ENCODE assay signal across 2 cellular contexts in the genomic region with DNA sequence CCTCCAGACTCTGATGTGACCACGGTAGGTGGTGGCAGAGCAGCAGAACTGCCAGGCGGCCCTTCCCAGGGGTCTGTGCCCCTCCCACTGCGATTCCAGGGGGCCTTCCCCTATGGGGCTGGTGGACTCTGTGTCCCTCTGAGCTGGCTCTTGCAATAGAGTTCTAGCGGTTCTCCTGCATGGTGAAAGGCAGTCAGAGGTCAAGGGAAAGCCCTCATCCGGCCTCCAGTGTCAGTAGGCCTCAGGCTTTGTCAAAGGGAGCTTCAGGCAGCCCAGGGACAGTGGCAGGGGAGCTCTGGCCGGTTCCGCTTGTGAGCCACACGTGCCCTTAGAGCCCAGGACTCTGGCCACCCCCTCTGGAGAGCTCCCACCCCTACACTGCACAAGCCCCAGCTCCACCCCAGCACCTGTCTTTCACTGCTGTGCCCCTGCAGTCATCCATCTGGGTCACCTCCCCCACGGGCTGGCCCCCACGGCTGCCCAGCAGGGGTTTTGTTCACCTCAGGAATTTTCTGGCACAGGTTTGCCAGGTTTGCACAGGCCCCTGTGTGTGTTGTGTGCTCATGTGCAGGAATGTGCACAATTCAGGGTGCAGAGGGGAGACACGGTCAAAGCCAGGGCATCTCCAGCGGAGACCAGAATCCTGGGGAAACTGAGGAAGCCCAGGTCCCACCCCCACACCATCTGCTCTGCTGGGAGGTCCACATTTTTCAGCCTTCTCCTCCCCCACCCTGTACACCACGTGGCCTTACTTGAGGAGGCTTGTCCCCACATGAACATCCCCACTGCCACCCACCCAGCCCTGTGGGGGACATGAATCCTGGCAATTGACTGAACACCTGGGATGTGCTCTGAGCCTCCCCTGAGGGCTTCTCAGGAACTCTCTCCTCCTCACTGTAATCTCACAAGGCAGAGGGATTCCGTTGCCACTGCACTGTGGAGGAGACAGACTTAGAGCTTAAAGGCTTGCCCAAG.
TF ChIP-seq lines count a peak whose summit lies in the region.

No MANE protein-coding gene starts in this region.

TF ChIP-seq in HEK293, 187 proteins besides CTCF, POLR2A, EP300 and RAD21 (continued from another document):
- TF ChIP-seq ZNF830 (tag by site-specific recombination; IDR thresholded peaks at IDR 0.05; ENCODE audit: low read depth) (no peak), GLI4 (tag by site-specific recombination; IDR thresholded peaks at IDR 0.05) (no peak), EGR2 (tag by site-specific recombination; IDR thresholded peaks at IDR 0.05; ENCODE audit: low read depth) (peak; percentile 71), ZFHX2 (tag by site-specific recombination; conservative IDR thresholded peaks at IDR 0.05) (peak; percentile 57; the same call in 1 of the 2 replicates), ZSCAN16 (tag by site-specific recombination; IDR thresholded peaks at IDR 0.05) (peak; percentile 67; the same call in 1 of the 2 replicates), ZNF654 (tag by site-specific recombination; IDR thresholded peaks at IDR 0.05; ENCODE audit: low read depth) (no peak), SALL2 (tag by site-specific recombination; IDR thresholded peaks at IDR 0.05; ENCODE audit: borderline replicate concordance) (no peak), ZIC2 (tag by site-specific recombination; IDR thresholded peaks at IDR 0.05) (peak; percentile 71), GLIS1 (tag by site-specific recombination; IDR thresholded peaks at IDR 0.05) (peak; percentile 90), HOXA7 (CRISPR knock-in tag; IDR thresholded peaks at IDR 0.05; ENCODE audit: borderline replicate concordance) (no peak), BCL11B (tag by site-specific recombination; IDR thresholded peaks at IDR 0.05; ENCODE audit: low read depth) (no peak), ZNF311 (tag by site-specific recombination; IDR thresholded peaks at IDR 0.05; ENCODE audit: borderline replicate concordance) (no peak)
- TF ChIP-seq, protein P1, sequence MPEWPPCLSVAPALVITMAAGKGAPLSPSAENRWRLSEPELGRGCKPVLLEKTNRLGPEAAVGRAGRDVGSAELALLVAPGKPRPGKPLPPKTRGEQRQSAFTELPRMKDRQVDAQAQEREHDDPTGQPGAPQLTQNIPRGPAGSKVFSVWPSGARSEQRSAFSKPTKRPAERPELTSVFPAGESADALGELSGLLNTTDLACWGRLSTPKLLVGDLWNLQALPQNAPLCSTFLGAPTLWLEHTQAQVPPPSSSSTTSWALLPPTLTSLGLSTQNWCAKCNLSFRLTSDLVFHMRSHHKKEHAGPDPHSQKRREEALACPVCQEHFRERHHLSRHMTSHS (tag by site-specific recombination; IDR thresholded peaks at IDR 0.05), result no peak
- TF ChIP-seq, protein P2, sequence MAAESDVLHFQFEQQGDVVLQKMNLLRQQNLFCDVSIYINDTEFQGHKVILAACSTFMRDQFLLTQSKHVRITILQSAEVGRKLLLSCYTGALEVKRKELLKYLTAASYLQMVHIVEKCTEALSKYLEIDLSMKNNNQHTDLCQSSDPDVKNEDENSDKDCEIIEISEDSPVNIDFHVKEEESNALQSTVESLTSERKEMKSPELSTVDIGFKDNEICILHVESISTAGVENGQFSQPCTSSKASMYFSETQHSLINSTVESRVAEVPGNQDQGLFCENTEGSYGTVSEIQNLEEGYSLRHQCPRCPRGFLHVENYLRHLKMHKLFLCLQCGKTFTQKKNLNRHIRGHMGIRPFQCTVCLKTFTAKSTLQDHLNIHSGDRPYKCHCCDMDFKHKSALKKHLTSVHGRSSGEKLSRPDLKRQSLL (tag by site-specific recombination; IDR thresholded peaks at IDR 0.05), result no peak

TF ChIP-seq in K562, 482 proteins besides CTCF, POLR2A, EP300 and RAD21 (continued from another document):
- TF ChIP-seq, protein P3, sequence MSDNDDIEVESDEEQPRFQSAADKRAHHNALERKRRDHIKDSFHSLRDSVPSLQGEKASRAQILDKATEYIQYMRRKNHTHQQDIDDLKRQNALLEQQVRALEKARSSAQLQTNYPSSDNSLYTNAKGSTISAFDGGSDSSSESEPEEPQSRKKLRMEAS (CRISPR knock-in tag; IDR thresholded peaks at IDR 0.05), result 0 out of 2 replicates have a peak, but pooled peaks have one; percentile 18
